Comparison of ENCODE assay signal across 23 cellular contexts in the genomic region with DNA sequence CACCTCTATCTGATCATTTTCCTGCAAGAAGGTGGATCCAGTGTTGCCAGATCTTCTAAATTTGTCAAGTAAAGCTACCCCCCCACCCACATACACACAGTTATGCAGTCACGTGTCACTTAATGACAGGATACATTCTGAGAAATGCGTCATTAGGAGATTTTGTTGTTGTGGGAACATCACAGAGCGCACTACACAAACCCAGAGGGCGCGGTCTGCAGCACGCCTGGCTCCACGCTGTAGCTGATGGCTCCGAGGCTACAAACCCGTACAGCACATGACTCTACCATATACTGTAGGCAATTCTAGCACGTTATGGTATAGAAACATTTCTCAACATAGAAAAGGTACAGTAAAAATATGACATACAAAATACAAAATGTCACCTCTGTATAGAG.
DNase-seq lines count a peak whose midpoint lies in the region; ATAC-seq and TF ChIP-seq lines count a peak whose summit lies in the region.
"Had no signal": no experiment of that assay in that cellular context is flagged by ENCODE, and none has a peak within 500 bp of the region (broad histone marks: within the 10 kb centered on the region; RNA-seq: fewer than 3 reads in every experiment).

No MANE protein-coding gene starts in this region.

- H3K9me3 ChIP-seq in RWPE2 (ENCODE audit: severe bottlenecking) (no peaks in the 10 kb centered on the region), esophagus muscularis mucosa (peaks cover 0 to under 1% (median 0%) of the 10 kb centered on the region in 4 donors)
- H3K9me3 ChIP-seq: BLaER1 had no signal

- no peaks in the 10 kb centered on the region for H3K27me3 ChIP-seq in RWPE2 (ENCODE audit: insufficient read depth, poor library complexity, severe bottlenecking)
- H3K27me3 ChIP-seq in esophagus muscularis mucosa: peaks cover 0 to 23% (median 0%) of the 10 kb centered on the region in 4 donors
- H3K27me3 ChIP-seq: BLaER1 had no signal

- DNase-seq in activated effector memory CD4-positive, alpha-beta T cell treated with anti-CD3 and anti-CD28 coated beads, Interleukin-2, amount 50 U/mL, for 16 hours: peak; percentile 3
- no peak for DNase-seq in activated effector memory CD4-positive, alpha-beta T cell treated with Interleukin-2 at 50 U/mL for 16 hours
- DNase-seq in RWPE2 (ENCODE audit: low spot score): peak; percentile 65
- DNase-seq in esophagus muscularis mucosa (ENCODE audit: extremely low spot score): peak; percentile 19
- DNase-seq in activated CD4-positive, alpha-beta T cell treated with anti-CD3 and anti-CD28 coated beads for 1 hour: no peak
- DNase-seq: CD4-positive, alpha-beta T cell; COR-L47; GOT3; HCEC 1CT; IMR-90; MM.1S; NCI-H2029; NCI-H446; NCI-H524 treated with DMSO at 0.1 percent for 48 hours; NCI-H774; NK-92 treated with Interleukin-12 subunit alpha and Interleukin-12 subunit beta, amount 100 ng/mL, for 24 hours; RPMI8226; SHP77 treated with DMSO at 0.1 percent for 48 hours had no signal

- WGBS in esophagus muscularis mucosa: 96% methylated on average over 10 of the region's 10 CpGs

- no peak overlapping the region for H3K27ac ChIP-seq in RWPE2 (ENCODE audit: poor library complexity, severe bottlenecking)
- H3K27ac ChIP-seq in esophagus muscularis mucosa (replicated peaks in 1 of 4): no peak overlapping the region
- H3K27ac ChIP-seq: BLaER1, KMS-11 had no signal

- intact Hi-C loops in esophagus muscularis mucosa (cut with DNase I): no loop called here

- H3K4me1 ChIP-seq in RWPE2 (ENCODE audit: insufficient read depth, poor library complexity, severe bottlenecking) (no peaks in the 10 kb centered on the region), esophagus muscularis mucosa (no peaks in the 10 kb centered on the region)

- ATAC-seq in RWPE2 (ENCODE audit: low read depth): no peak
- ATAC-seq in GM19328 (IDR thresholded peaks at IDR 0.05; ENCODE audit: unreplicated experiment): no peak
- ATAC-seq in GM18505 (IDR thresholded peaks at IDR 0.05; ENCODE audit: unreplicated experiment): no peak
- ATAC-seq: GM12878 had no signal

- no peak for TF ChIP-seq POLR2A in esophagus muscularis mucosa (IDR thresholded peaks at IDR 0.05; ENCODE audit: low read depth)
- TF ChIP-seq POLR2A in GM18505 (IDR thresholded peaks at IDR 0.05; ENCODE audit: borderline replicate concordance, extremely low read depth, insufficient read depth, insufficient read length): no peak

- TF ChIP-seq CTCF in RWPE2 (IDR thresholded peaks at IDR 0.05; ENCODE audit: poor library complexity, severe bottlenecking) (no peak), esophagus muscularis mucosa (IDR thresholded peaks at IDR 0.05) (no peak)

- TF ChIP-seq EP300 in esophagus muscularis mucosa (IDR thresholded peaks at IDR 0.05): no peak

- H3K36me3 ChIP-seq in RWPE2 (ENCODE audit: low read depth) (no peaks in the 10 kb centered on the region), esophagus muscularis mucosa (no peaks in the 10 kb centered on the region)

- H3K4me3 ChIP-seq in RWPE2 (ENCODE audit: severe bottlenecking) (no peak overlapping the region), esophagus muscularis mucosa (no peak overlapping the region)
- H3K4me3 ChIP-seq: BLaER1, GM12878 had no signal

Comparison
In these comparisons a context has a peak if more than half of its experiments do, and no peak if none do; other contexts are left out.
1. DNase-seq: peak in activated effector memory CD4-positive, alpha-beta T cell treated with anti-CD3 and anti-CD28 coated beads, Interleukin-2, amount 50 U/mL, for 16 hours (single experiment), RWPE2 (single experiment) and esophagus muscularis mucosa (single experiment); none in activated effector memory CD4-positive, alpha-beta T cell treated with Interleukin-2 at 50 U/mL for 16 hours (single experiment) and activated CD4-positive, alpha-beta T cell treated with anti-CD3 and anti-CD28 coated beads for 1 hour (single experiment).